Comparison of ENCODE assay signal across 27 cellular contexts in genomic region chr12:51437471-51437870, GRCh38. TPM values are rescaled to one million over a fixed set of nuclear protein-coding genes. Genes with fewer than 3 reads are reported as not detected.
"Had no signal": no experiment of that assay in that cellular context is flagged by ENCODE, and none has a peak within 500 bp of the region (broad histone marks: within the 10 kb centered on the region; RNA-seq: fewer than 3 reads in every experiment).

No MANE protein-coding gene starts in this region.

- H3K4me2 ChIP-seq: hepatocyte had no signal

- H3K79me2 ChIP-seq: hepatocyte had no signal

- H3K9me3 Mint-ChIP-seq: naive thymus-derived CD8-positive, alpha-beta T cell; stimulated activated effector memory CD8-positive, alpha-beta T cell treated with anti-CD3 and anti-CD28 coated beads, Interleukin-12 subunit alpha, Interleukin-12 subunit beta, amount 100 ng/mL, for 72 hours had no signal

- H3K27ac Mint-ChIP-seq: stimulated activated effector memory CD8-positive, alpha-beta T cell treated with anti-CD3 and anti-CD28 coated beads, Interleukin-12 subunit alpha, Interleukin-12 subunit beta, amount 100 ng/mL, for 72 hours had no signal

- ATAC-seq: gastroesophageal sphincter; left colon; left ventricle myocardium superior; mucosa of descending colon; naive thymus-derived CD8-positive, alpha-beta T cell; psoas muscle; right lobe of liver; stimulated activated effector memory CD8-positive, alpha-beta T cell treated with anti-CD3 and anti-CD28 coated beads, Interleukin-12 subunit alpha, Interleukin-12 subunit beta, amount 100 ng/mL, for 72 hours; stimulated activated naive CD8-positive, alpha-beta T cell treated with anti-CD3 and anti-CD28 coated beads, Interleukin-15, Interleukin-2, amounts not matched to agents 100 U/mL and 50 U/mL, for 24 hours had no signal

- H3K4me3 Mint-ChIP-seq: naive thymus-derived CD8-positive, alpha-beta T cell; stimulated activated effector memory CD8-positive, alpha-beta T cell treated with anti-CD3 and anti-CD28 coated beads, Interleukin-12 subunit alpha, Interleukin-12 subunit beta, amount 100 ng/mL, for 72 hours had no signal

- H3K9me3 ChIP-seq: esophagus squamous epithelium, gastroesophageal sphincter, mucosa of descending colon, neutrophil, psoas muscle, right lobe of liver, suprapubic skin, thyroid gland, upper lobe of left lung, uterus had no signal

- H3K27me3 ChIP-seq: dorsolateral prefrontal cortex, gastroesophageal sphincter, hepatocyte, right lobe of liver, thyroid gland, upper lobe of left lung, uterus had no signal

- H3K36me3 ChIP-seq: esophagus squamous epithelium, gastroesophageal sphincter, neutrophil, right lobe of liver, suprapubic skin, thyroid gland, upper lobe of left lung, uterus had no signal

- H3K4me3 ChIP-seq: coronary artery, dorsolateral prefrontal cortex, esophagus squamous epithelium, gastroesophageal sphincter, hepatocyte, lung, mucosa of descending colon, psoas muscle, right lobe of liver, suprapubic skin, thyroid gland, upper lobe of left lung, uterus had no signal

- FAIRE-seq: endometrium had no signal

- H3K4me1 ChIP-seq: esophagus squamous epithelium, gastroesophageal sphincter, psoas muscle, suprapubic skin, thyroid gland, upper lobe of left lung, uterus had no signal

- H2AFZ ChIP-seq: hepatocyte had no signal

- H3K27ac ChIP-seq: coronary artery, esophagus squamous epithelium, gastroesophageal sphincter, hepatocyte, neutrophil, psoas muscle, right lobe of liver, suprapubic skin, thyroid gland, upper lobe of left lung, uterus had no signal

- H3K36me3 Mint-ChIP-seq: naive thymus-derived CD8-positive, alpha-beta T cell; stimulated activated effector memory CD8-positive, alpha-beta T cell treated with anti-CD3 and anti-CD28 coated beads, Interleukin-12 subunit alpha, Interleukin-12 subunit beta, amount 100 ng/mL, for 72 hours had no signal

- DNase-seq: dorsolateral prefrontal cortex; effector CD8-positive, alpha-beta T cell; esophagus squamous epithelium; foreskin fibroblast; glutamatergic neuron; left colon; left ventricle myocardium superior; mucosa of descending colon; naive thymus-derived CD8-positive, alpha-beta T cell; psoas muscle; retina; right lobe of liver; stimulated activated CD4-positive, alpha-beta T cell treated with anti-CD3 and anti-CD28 coated beads, Interleukin-4, amount 100 ng/mL, for 1 hour; stimulated activated CD8-positive, alpha-beta memory T cell treated with anti-CD3 and anti-CD28 coated beads, Interleukin-4, amount 100 ng/mL, for 48 hours; stimulated activated naive CD8-positive, alpha-beta T cell treated with anti-CD3 and anti-CD28 coated beads, Interleukin-15, Interleukin-2, amounts not matched to agents 100 U/mL and 50 U/mL, for 24 hours; thyroid gland; upper lobe of left lung; uterus had no signal

RNA-seq across cellular contexts. Expression of gene GALNT6, which starts 46.3 kb away (rescaled TPM):
- polyA plus RNA-seq: neural cell had no signal
